ENCODE assay signal across 9 cellular contexts in genomic region chr3:39181408-39182335, GRCh38. TPM values are rescaled to one million over a fixed set of nuclear protein-coding genes. Genes with fewer than 3 reads are reported as not detected.
DNase-seq lines count a peak whose midpoint lies in the region; ATAC-seq, FAIRE-seq and TF ChIP-seq lines count a peak whose summit lies in the region.
"Had no signal": no experiment of that assay in that cellular context is flagged by ENCODE, and none has a peak within 500 bp of the region (broad histone marks: within the 10 kb centered on the region; RNA-seq: fewer than 3 reads in every experiment).

No MANE protein-coding gene starts in this region.

- H3K27ac Mint-ChIP-seq in activated CD4-positive, alpha-beta T cell treated with anti-CD3 and anti-CD28 coated beads, Interleukin-2, amount 10 ng/mL, durations not matched to agents 24 days and 14 days = peak overlapping the region; percentile 51
- H3K27ac Mint-ChIP-seq in activated CD8-positive, alpha-beta T cell treated with anti-CD3 and anti-CD28 coated beads, Interleukin-2, amount 10 ng/mL, durations not matched to agents 7 days and 5 days = peak overlapping the region; percentile 8

- POLR2A ChIA-PET in activated CD8-positive, alpha-beta T cell treated with anti-CD3 and anti-CD28 coated beads, Interleukin-2, amount 10 ng/mL, durations not matched to agents 7 days and 5 days (lab: Charles Lee) = no interaction called here

- H3K27me3 ChIP-seq in keratinocyte (ENCODE audit: control insufficient read depth, extremely low read depth, insufficient read depth, low read length) = no peaks in the 10 kb centered on the region

- no peaks in the 10 kb centered on the region for H3K79me2 ChIP-seq in keratinocyte (ENCODE audit: control insufficient read depth, insufficient read depth, low read length)

- no peak for FAIRE-seq in keratinocyte (lab: Jason Lieb, UNC)
- FAIRE-seq: islet of Langerhans had no signal

- DNase-seq in activated CD4-positive, alpha-beta T cell treated with anti-CD3 and anti-CD28 coated beads, Interleukin-2, amount 10 ng/mL, durations not matched to agents 24 days and 14 days = no peak
- no peak for DNase-seq in activated CD4-positive, alpha-beta T cell treated with anti-CD3 and anti-CD28 coated beads, Interleukin-2, amount 50 U/mL, for 4 hours
- DNase-seq in activated CD8-positive, alpha-beta T cell treated with anti-CD3 and anti-CD28 coated beads, Interleukin-2, amount 10 ng/mL, durations not matched to agents 7 days and 5 days = no peak
- DNase-seq in keratinocyte (ENCODE audit: low read depth, low spot score) (no peak), DMS 273 treated with DMSO at 0.1 percent for 48 hours (lab: John Stamatoyannopoulos, UW) (no peak)
- DNase-seq in stimulated activated CD4-positive, alpha-beta T cell treated with anti-CD3 and anti-CD28 coated beads, Interleukin-4, amount 100 ng/mL, for 1 hour = no peak

- no peaks in the 10 kb centered on the region for H3K9me1 ChIP-seq in keratinocyte (ENCODE audit: control insufficient read depth, extremely low read depth, insufficient read depth, low read length)

- no peaks in the 10 kb centered on the region for H3K36me3 ChIP-seq in keratinocyte (ENCODE audit: control insufficient read depth in 2 of 2, extremely low read depth in 1 of 2, insufficient read depth in 2 of 2, low read length in 2 of 2)

- H3K27ac ChIP-seq in keratinocyte (ENCODE audit: control insufficient read depth, insufficient read depth, low read length) (no peak overlapping the region), temporal lobe (ENCODE audit: low read depth, low read length) (peak overlapping the region; percentile 28)

- peak overlapping the region; percentile 78 for H3K4me3 Mint-ChIP-seq in activated CD4-positive, alpha-beta T cell treated with anti-CD3 and anti-CD28 coated beads, Interleukin-2, amount 10 ng/mL, durations not matched to agents 24 days and 14 days
- peak overlapping the region; percentile 32 for H3K4me3 Mint-ChIP-seq in activated CD8-positive, alpha-beta T cell treated with anti-CD3 and anti-CD28 coated beads, Interleukin-2, amount 10 ng/mL, durations not matched to agents 7 days and 5 days

- H3K9ac ChIP-seq in keratinocyte (ENCODE audit: control insufficient read depth, extremely low read depth, insufficient read depth, low read length) = peak overlapping the region; percentile 40

- no peak for ATAC-seq in activated CD8-positive, alpha-beta T cell treated with anti-CD3 and anti-CD28 coated beads, Interleukin-2, amount 10 ng/mL, durations not matched to agents 7 days and 5 days
- no peak for ATAC-seq in GM19463 (IDR thresholded peaks at IDR 0.05; ENCODE audit: unreplicated experiment)

- H3K36me3 Mint-ChIP-seq in activated CD4-positive, alpha-beta T cell treated with anti-CD3 and anti-CD28 coated beads, Interleukin-2, amount 10 ng/mL, durations not matched to agents 24 days and 14 days (ENCODE audit: low read depth) = no peaks in the 10 kb centered on the region
- no peaks in the 10 kb centered on the region for H3K36me3 Mint-ChIP-seq in activated CD8-positive, alpha-beta T cell treated with anti-CD3 and anti-CD28 coated beads, Interleukin-2, amount 10 ng/mL, durations not matched to agents 7 days and 5 days (ENCODE audit: low read depth)

- dilution Hi-C loops in keratinocyte (cut with MboI; ENCODE audit: extremely low pct_ligation_motif_present, low sequenced_read_pairs) = no loop called here

- no peak for TF ChIP-seq CTCF in keratinocyte (optimal IDR thresholded peaks at IDR 0.05 in 1 of 3, IDR thresholded peaks at IDR 0.05 in 1 of 3, conservative IDR thresholded peaks at IDR 0.05 in 1 of 3; ENCODE audit: extremely low read depth in 1 of 3, insufficient read depth in 2 of 3, low read length in 3 of 3)

- H2AFZ ChIP-seq in keratinocyte (ENCODE audit: control insufficient read depth, low read length) = no peak overlapping the region

- H3K4me1 Mint-ChIP-seq in activated CD4-positive, alpha-beta T cell treated with anti-CD3 and anti-CD28 coated beads, Interleukin-2, amount 10 ng/mL, durations not matched to agents 24 days and 14 days = peaks cover 40% of the 10 kb centered on the region
- H3K4me1 Mint-ChIP-seq in activated CD8-positive, alpha-beta T cell treated with anti-CD3 and anti-CD28 coated beads, Interleukin-2, amount 10 ng/mL, durations not matched to agents 7 days and 5 days (ENCODE audit: low read depth) = peaks cover 40% of the 10 kb centered on the region

- no peaks in the 10 kb centered on the region for H3K9me3 Mint-ChIP-seq in activated CD4-positive, alpha-beta T cell treated with anti-CD3 and anti-CD28 coated beads, Interleukin-2, amount 10 ng/mL, durations not matched to agents 24 days and 14 days
- H3K9me3 Mint-ChIP-seq in activated CD8-positive, alpha-beta T cell treated with anti-CD3 and anti-CD28 coated beads, Interleukin-2, amount 10 ng/mL, durations not matched to agents 7 days and 5 days (ENCODE audit: insufficient read depth) = no peaks in the 10 kb centered on the region

- H3K9me3 ChIP-seq in keratinocyte (ENCODE audit: control insufficient read depth, low read depth, low read length) = no peaks in the 10 kb centered on the region

- H4K20me1 ChIP-seq in keratinocyte (ENCODE audit: control insufficient read depth, extremely low read depth, insufficient read depth, low read length) = no peaks in the 10 kb centered on the region

- CTCF ChIA-PET in activated CD8-positive, alpha-beta T cell treated with anti-CD3 and anti-CD28 coated beads, Interleukin-2, amount 10 ng/mL, durations not matched to agents 7 days and 5 days (lab: Charles Lee) = interaction anchor here (0.8 to 1.6 kb wide), 5 partner anchors 8 to 111 kb away, joined by 3 to 8 read pairs (median 4); no protein-coding TSS in a partner anchor

- peak overlapping the region in 2 of 3 experiments; percentile 32 to 60 for H3K4me3 ChIP-seq in keratinocyte (ENCODE audit: control insufficient read depth in 2 of 3, extremely low read depth in 1 of 3, insufficient read depth in 2 of 3, low read depth in 1 of 3, low read length in 3 of 3)

- H3K27me3 Mint-ChIP-seq in activated CD4-positive, alpha-beta T cell treated with anti-CD3 and anti-CD28 coated beads, Interleukin-2, amount 10 ng/mL, durations not matched to agents 24 days and 14 days = no peaks in the 10 kb centered on the region
- no peaks in the 10 kb centered on the region for H3K27me3 Mint-ChIP-seq in activated CD8-positive, alpha-beta T cell treated with anti-CD3 and anti-CD28 coated beads, Interleukin-2, amount 10 ng/mL, durations not matched to agents 7 days and 5 days (ENCODE audit: low read depth)

- peaks cover 22% of the 10 kb centered on the region for H3K4me1 ChIP-seq in keratinocyte (ENCODE audit: control insufficient read depth, extremely low read depth, insufficient read depth, low read length)

- H3K4me2 ChIP-seq in keratinocyte (ENCODE audit: control insufficient read depth, extremely low read depth, insufficient read depth, low read depth, low read length) = peak overlapping the region; percentile 80

- intact Hi-C loops in activated CD4-positive, alpha-beta T cell treated with anti-CD3 and anti-CD28 coated beads, Interleukin-2, amount 10 ng/mL, durations not matched to agents 24 days and 14 days (cut with micrococcal nuclease) = loop anchor here (1.0 to 5.0 kb wide), 3 partner anchors 8 to 86 kb away; partner anchors contain the start of genes GORASP1 and TTC21A

RNA-seq across cellular contexts. Expression of gene XIRP1, which starts 10.7 kb away (rescaled TPM):
- total RNA-seq in activated CD4-positive, alpha-beta T cell treated with anti-CD3 and anti-CD28 coated beads, Interleukin-2, amount 10 ng/mL, durations not matched to agents 24 days and 14 days = 2.7 and 2.9 TPM in 2 replicates
- total RNA-seq in activated CD8-positive, alpha-beta T cell treated with anti-CD3 and anti-CD28 coated beads, Interleukin-2, amount 10 ng/mL, durations not matched to agents 7 days and 5 days = not detected
- not detected in 3 replicates for polyA plus RNA-seq in keratinocyte
- polyA plus RNA-seq in keratinocyte (2011; ENCODE audit: low read depth) = not detected
- not detected in 2 replicates for polyA plus RNA-seq in keratinocyte (2011; cell fraction: cytosol; rRNA removed)
- polyA plus RNA-seq in keratinocyte (2011; cell fraction: nucleus; rRNA removed) = not detected in 2 replicates
- 0.01 TPM in 1 of 2 replicates, not detected in the other for polyA plus RNA-seq in keratinocyte (2012; ENCODE audit: low replicate concordance)
- polyA minus RNA-seq in keratinocyte = not detected in 3 replicates
- polyA minus RNA-seq in keratinocyte (2011; cell fraction: cytosol; rRNA and poly(A)+ RNA removed) = not detected
- not detected in 2 replicates for polyA minus RNA-seq in keratinocyte (2011; cell fraction: nucleus; rRNA and poly(A)+ RNA removed)
- not detected for total RNA-seq in temporal lobe

RNA-seq across cellular contexts. Expression of gene CSRNP1, which starts 28.3 kb away (rescaled TPM):
- total RNA-seq in activated CD4-positive, alpha-beta T cell treated with anti-CD3 and anti-CD28 coated beads, Interleukin-2, amount 10 ng/mL, durations not matched to agents 24 days and 14 days = 40.5 and 43.1 TPM in 2 replicates
- 10 to 100 TPM; 15.6 to 16.0 TPM for total RNA-seq in activated CD8-positive, alpha-beta T cell treated with anti-CD3 and anti-CD28 coated beads, Interleukin-2, amount 10 ng/mL, durations not matched to agents 7 days and 5 days
- polyA plus RNA-seq in keratinocyte = 4.0 to 5.4 TPM (median 5.4 TPM) in 3 replicates
- polyA plus RNA-seq in keratinocyte (2011; ENCODE audit: low read depth) = 9.1 TPM
- 2.2 and 2.7 TPM in 2 replicates for polyA plus RNA-seq in keratinocyte (2011; cell fraction: cytosol; rRNA removed)
- 10.0 and 12.0 TPM in 2 replicates for polyA plus RNA-seq in keratinocyte (2011; cell fraction: nucleus; rRNA removed)
- 3.8 and 31.2 TPM in 2 replicates for polyA plus RNA-seq in keratinocyte (2012; ENCODE audit: low replicate concordance)
- 8.1 to 9.5 TPM (median 8.6 TPM) in 3 replicates for polyA minus RNA-seq in keratinocyte
- 5.8 TPM for polyA minus RNA-seq in keratinocyte (2011; cell fraction: cytosol; rRNA and poly(A)+ RNA removed)
- polyA minus RNA-seq in keratinocyte (2011; cell fraction: nucleus; rRNA and poly(A)+ RNA removed) = 9.0 and 10.8 TPM in 2 replicates
- total RNA-seq in temporal lobe = 3.7 TPM
